Comparison of ENCODE assay signal across 8 cellular contexts in the genomic region with DNA sequence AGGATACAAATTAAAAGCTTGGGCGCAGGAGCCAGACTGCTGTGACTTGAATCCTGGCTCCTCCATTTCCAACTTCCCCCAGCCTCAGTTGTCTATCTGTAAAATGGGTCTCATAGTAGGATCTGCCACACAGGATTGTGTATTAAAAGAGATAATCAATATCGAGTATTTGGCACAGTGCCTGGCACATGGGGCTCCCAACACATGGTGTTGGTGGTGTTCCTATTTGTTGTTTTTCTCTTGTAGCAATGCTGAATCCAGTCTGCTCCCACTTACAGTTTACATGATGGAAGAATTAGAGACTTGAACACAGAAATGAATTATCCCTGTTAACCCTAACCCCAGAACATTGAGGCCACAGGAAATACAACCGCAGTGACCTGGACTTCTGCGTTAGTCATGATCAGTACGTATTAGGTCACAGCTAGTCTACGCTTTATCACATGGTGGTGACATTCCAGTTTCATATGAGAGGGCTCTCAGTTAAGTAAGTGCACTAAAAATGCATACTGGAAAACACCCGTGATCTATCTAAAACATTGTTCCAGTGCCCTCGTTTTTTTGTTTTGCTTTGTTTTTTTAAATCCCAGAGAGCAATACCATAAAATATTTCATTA.
DNase-seq lines count a peak whose midpoint lies in the region; ATAC-seq, FAIRE-seq and TF ChIP-seq lines count a peak whose summit lies in the region.

No MANE protein-coding gene starts in this region.

- H3K27ac ChIP-seq in astrocyte (ENCODE audit: low read depth, low read length) = peak overlapping the region; percentile 99
- H3K27ac ChIP-seq in layer of hippocampus (ENCODE audit: low read depth, low read length) = peak overlapping the region; percentile 9
- peak overlapping the region; percentile 80 for H3K27ac ChIP-seq in vagina

- DNase-seq in Right ventricle myocardium inferior (ENCODE audit: missing footprints) (no peak), cardiac septum (ENCODE audit: low spot score) (no peak), astrocyte (ENCODE audit: low read depth) (peak; percentile 98), vagina (ENCODE audit: extremely low spot score in 2 of 2) (no peak), hypothalamus (lab: John Stamatoyannopoulos, UW) (no peak), amygdala (lab: John Stamatoyannopoulos, UW) (no peak)

- peaks cover 98% of the 10 kb centered on the region for H3K79me2 ChIP-seq in astrocyte (ENCODE audit: insufficient read depth, low read length)

- H3K9me3 Mint-ChIP-seq in astrocyte (ENCODE audit: unreplicated experiment) = no peaks in the 10 kb centered on the region

- peaks cover 78% of the 10 kb centered on the region for H3K4me1 ChIP-seq in astrocyte (ENCODE audit: insufficient read depth, low read length)
- peaks cover 76% of the 10 kb centered on the region for H3K4me1 ChIP-seq in vagina

- H3K9ac ChIP-seq in astrocyte (ENCODE audit: low read length) = peak overlapping the region; percentile 80

- peak overlapping the region; percentile 100 for H3K27ac Mint-ChIP-seq in astrocyte (ENCODE audit: unreplicated experiment)

- H3K9me3 ChIP-seq in astrocyte (ENCODE audit: insufficient read depth, low read depth, low read length) = no peaks in the 10 kb centered on the region
- H3K9me3 ChIP-seq in vagina = no peaks in the 10 kb centered on the region

- peaks cover 23% of the 10 kb centered on the region for H3K36me3 Mint-ChIP-seq in astrocyte (ENCODE audit: low read depth, unreplicated experiment)

- H3K27me3 Mint-ChIP-seq in astrocyte (ENCODE audit: low read depth, unreplicated experiment) = no peaks in the 10 kb centered on the region

- ATAC-seq in Right ventricle myocardium inferior (peak; percentile 45), GM21423 (IDR thresholded peaks at IDR 0.05; ENCODE audit: unreplicated experiment) (no peak)

- H4K20me1 ChIP-seq in astrocyte (ENCODE audit: insufficient read depth, low read length) = peaks cover 50% of the 10 kb centered on the region

- peak overlapping the region; percentile 11 for H3K4me3 ChIP-seq in astrocyte (ENCODE audit: insufficient read depth, low read depth, low read length)
- peak overlapping the region in 1 of 2 donors; percentile 5 for H3K4me3 ChIP-seq in vagina

- no peak for TF ChIP-seq POLR2A in vagina (IDR thresholded peaks at IDR 0.05)

- no peak overlapping the region for H2AFZ ChIP-seq in astrocyte (ENCODE audit: low read depth, low read length)

- H3K4me1 Mint-ChIP-seq in astrocyte (ENCODE audit: low read depth, unreplicated experiment) = peaks cover 83% of the 10 kb centered on the region

- peaks cover 34% of the 10 kb centered on the region for H3K36me3 ChIP-seq in astrocyte (ENCODE audit: insufficient read depth, low read length)
- peaks cover 0 to 9% of the 10 kb centered on the region in 2 donors for H3K36me3 ChIP-seq in vagina

- no peaks in the 10 kb centered on the region for H3K27me3 ChIP-seq in astrocyte (ENCODE audit: insufficient read depth, low read length)
- H3K27me3 ChIP-seq in layer of hippocampus (ENCODE audit: control insufficient read depth, insufficient read depth, low read length) = no peaks in the 10 kb centered on the region
- H3K27me3 ChIP-seq in vagina = no peaks in the 10 kb centered on the region

- intact Hi-C loops in Right ventricle myocardium inferior (cut with DNase I) (no loop called here), cardiac septum (cut with DNase I) (no loop called here), vagina (cut with DNase I) (no loop called here)

- H3K4me3 Mint-ChIP-seq in astrocyte (ENCODE audit: unreplicated experiment) = peak overlapping the region; percentile 41

- H3K4me2 ChIP-seq in astrocyte (ENCODE audit: low read length) = peak overlapping the region; percentile 83

- no peak for TF ChIP-seq CTCF in astrocyte (IDR thresholded peaks at IDR 0.05; ENCODE audit: insufficient read depth, low read depth, low read length)
- no peak for TF ChIP-seq CTCF in vagina (IDR thresholded peaks at IDR 0.05)

- FAIRE-seq in astrocyte (lab: Jason Lieb, UNC) = no peak

Comparison
In these comparisons a context has a peak if more than half of its experiments do, and no peak if none do; other contexts are left out.
1. H3K27ac ChIP-seq: peak in every context shown above with its lines; median percentile 99 in astrocyte; 80 in vagina; 9 in layer of hippocampus.